In the genomic region with DNA sequence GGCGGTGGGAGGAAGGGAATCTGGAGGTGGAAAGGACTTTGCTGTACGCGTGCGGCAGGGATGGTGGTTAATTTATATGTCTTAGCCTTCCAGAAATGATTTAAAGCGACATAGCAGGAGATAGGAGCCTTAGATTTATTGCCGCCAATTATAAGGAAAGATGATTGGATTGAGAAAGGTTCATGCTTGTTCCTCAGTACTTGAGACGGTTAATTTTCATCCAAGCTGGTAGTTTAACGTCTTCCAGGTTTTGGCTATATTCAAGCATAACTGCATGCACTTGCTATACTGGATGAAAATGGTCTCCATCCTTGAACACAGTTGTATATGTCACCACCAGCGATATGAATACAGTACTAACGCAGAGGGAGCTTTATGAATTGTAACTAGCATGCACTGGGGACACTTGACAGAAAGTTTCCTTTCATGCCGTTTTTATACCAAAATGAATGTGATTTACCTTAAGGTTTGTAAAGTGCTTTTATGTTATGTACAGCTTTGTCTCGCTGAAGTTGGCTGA, we compare ENCODE assay signal across 8 cellular contexts. TPM values are rescaled to one million over a fixed set of nuclear protein-coding genes. Genes with fewer than 3 reads are reported as not detected.
DNase-seq lines count a peak whose midpoint lies in the region; ATAC-seq, FAIRE-seq and TF ChIP-seq lines count a peak whose summit lies in the region.

No MANE protein-coding gene starts in this region.

- peaks cover 5% of the 10 kb centered on the region for H3K79me2 ChIP-seq in mammary epithelial cell (ENCODE audit: insufficient read depth, low read length)

- peak overlapping the region; percentile 70 for H4K91ac ChIP-seq in IMR-90 (ENCODE audit: insufficient read depth, low read depth, low read length)

- peak overlapping the region; percentile 98 for H2AFZ ChIP-seq in IMR-90 (replicated peaks; ENCODE audit: low read length, poor library complexity)
- peak overlapping the region; percentile 93 for H2AFZ ChIP-seq in mammary epithelial cell (ENCODE audit: low read depth, low read length)

- TF ChIP-seq POLR2A in A549 (IDR thresholded peaks at IDR 0.05; ENCODE audit: low read length) = no peak
- TF ChIP-seq POLR2A in IMR-90 (IDR thresholded peaks at IDR 0.05; ENCODE audit: low read depth, low read length) = no peak

- dilution Hi-C loops in IMR-90 (cut with HindIII; ENCODE audit: low sequenced_read_pairs, unreplicated experiment) (no loop called here), mammary epithelial cell (cut with HindIII; ENCODE audit: low sequenced_read_pairs) (no loop called here)

- H4K20me1 ChIP-seq in IMR-90 (ENCODE audit: insufficient read depth, low read length) (no peaks in the 10 kb centered on the region), mammary epithelial cell (ENCODE audit: insufficient read depth, low read length) (no peaks in the 10 kb centered on the region)

- TF ChIP-seq RAD21 in A549 (conservative IDR thresholded peaks at IDR 0.05 in 1 of 2, IDR thresholded peaks at IDR 0.05 in 1 of 2) (no peak), IMR-90 (IDR thresholded peaks at IDR 0.05; ENCODE audit: low read length) (no peak)

- H2BK5ac ChIP-seq in IMR-90 (ENCODE audit: low read depth, low read length, poor library complexity, severe bottlenecking) = peak overlapping the region; percentile 75

- DNase-seq in A549 (ENCODE audit: low read depth in 1 of 2, low spot score in 1 of 2) = no peak
- DNase-seq in IMR-90 = no peak
- no peak for DNase-seq in mammary epithelial cell
- DNase-seq in GOT3 (lab: John Stamatoyannopoulos, UW) = no peak
- DNase-seq in NCI-H2029 (lab: John Stamatoyannopoulos, UW) = no peak
- no peak for DNase-seq in MV-4-11 (lab: John Stamatoyannopoulos, UW)

- H3K23ac ChIP-seq in IMR-90 (ENCODE audit: low read depth, low read length) = peak overlapping the region; percentile 91

- peak overlapping the region; percentile 88 for H4K5ac ChIP-seq in IMR-90 (ENCODE audit: low read depth, low read length)

- in situ Hi-C loops in IMR-90 (cut with MboI; ENCODE audit: low sequenced_read_pairs) (loop anchor here (25.0 kb wide), 1 partner anchor 592 kb away; the partner anchor contains the start of gene LIG3), mammary epithelial cell (cut with MboI; ENCODE audit: low sequenced_read_pairs in 2 of 2) (no loop called here)

- H3K4me1 ChIP-seq in A549 = peaks cover 16% of the 10 kb centered on the region; the same call in 2 of the 3 replicates
- peaks cover 2% of the 10 kb centered on the region for H3K4me1 ChIP-seq in IMR-90 (ENCODE audit: control insufficient read depth, insufficient read depth, low read length)
- peaks cover 12% of the 10 kb centered on the region for H3K4me1 ChIP-seq in mammary epithelial cell (ENCODE audit: insufficient read depth, low read length)
- H3K4me1 ChIP-seq in mucosa of rectum (ENCODE audit: control insufficient read depth in 2 of 2, insufficient read depth in 2 of 2, low read length in 2 of 2) = peaks cover 8 to 10% of the 10 kb centered on the region in 2 donors

- H3K56ac ChIP-seq in IMR-90 (ENCODE audit: extremely low read depth, insufficient read depth, low read length) = peak overlapping the region; percentile 65

- H3K27ac ChIP-seq in A549 (peak overlapping the region; percentile 83 to 90), IMR-90 (ENCODE audit: insufficient read depth, low read length) (peak overlapping the region; percentile 83), mammary epithelial cell (ENCODE audit: insufficient read depth, low read depth, low read length) (peak overlapping the region; percentile 59), mucosa of rectum (ENCODE audit: low read depth in 2 of 2, low read length in 2 of 2) (peak overlapping the region; percentile 82 to 92)

- no peak overlapping the region for H2BK20ac ChIP-seq in IMR-90 (ENCODE audit: low read depth, low read length)

- intact Hi-C loops in IMR-90 (cut with micrococcal nuclease) (loop anchor here (1.0 kb wide), 1 partner anchor 11 kb away; no protein-coding TSS in a partner anchor), mammary epithelial cell (cut with micrococcal nuclease) (loop anchor here (1.0 kb wide), 1 partner anchor 8 kb away; the partner anchor contains the start of gene AP2B1)

- TSS peak; percentile 76 for BruUV-seq in IMR-90 (replicated peaks; lab: Mats Ljungman, UMichigan)
- BruUV-seq in mammary epithelial cell (replicated peaks; lab: Mats Ljungman, UMichigan) = TSS peak; percentile 57

- H3K9ac ChIP-seq in IMR-90 (ENCODE audit: low read depth, low read length) (peak overlapping the region; percentile 88), mammary epithelial cell (ENCODE audit: insufficient read depth, low read length) (peak overlapping the region; percentile 60), mucosa of rectum (ENCODE audit: low read depth in 1 of 2, low read length in 2 of 2) (peak overlapping the region; percentile 89 to 97)

- H3K9me1 ChIP-seq in IMR-90 (ENCODE audit: insufficient read depth, low read length) = peaks cover 8% of the 10 kb centered on the region; the same call in 1 of the 2 replicates

- no peak for FAIRE-seq in A549 (lab: Jason Lieb, UNC)

- H3K9me3 ChIP-seq in A549 (no peaks in the 10 kb centered on the region), IMR-90 (ENCODE audit: control insufficient read depth, insufficient read depth, low read length) (no peaks in the 10 kb centered on the region), mammary epithelial cell (replicated peaks; ENCODE audit: insufficient read depth, low read length) (no peaks in the 10 kb centered on the region), mucosa of rectum (ENCODE audit: control insufficient read depth in 2 of 2, low read length in 2 of 2) (no peaks in the 10 kb centered on the region)

- peak overlapping the region; percentile 23; the same call in 1 of the 2 replicates for H2BK120ac ChIP-seq in IMR-90 (ENCODE audit: low read depth, low read length)

- H2AK5ac ChIP-seq in IMR-90 (ENCODE audit: low read depth, low read length) = peak overlapping the region; percentile 47; the same call in 1 of the 2 replicates

- peak overlapping the region; percentile 84 for H3K4ac ChIP-seq in IMR-90 (ENCODE audit: low read depth, low read length)

- TF ChIP-seq EP300 in A549 (IDR thresholded peaks at IDR 0.05) = no peak

- H3K18ac ChIP-seq in IMR-90 (ENCODE audit: low read depth, low read length) = peak overlapping the region; percentile 56

- H3K27me3 ChIP-seq in IMR-90 (ENCODE audit: control insufficient read depth, insufficient read depth, low read length) (no peaks in the 10 kb centered on the region), mammary epithelial cell (ENCODE audit: insufficient read depth, low read length) (no peaks in the 10 kb centered on the region), mucosa of rectum (ENCODE audit: control insufficient read depth in 2 of 2, insufficient read depth in 2 of 2, low read length in 2 of 2) (no peaks in the 10 kb centered on the region)

- peak overlapping the region; percentile 71 for H2AK9ac ChIP-seq in IMR-90 (replicated peaks; ENCODE audit: low read depth, low read length, poor library complexity)

- POLR2A ChIA-PET in A549 (lab: Yijun Ruan, JAX) (interaction anchor here (0.7 to 2.6 kb wide), 12 partner anchors 8 to 210 kb away, joined by 3 to 43 read pairs (median 4); partner anchors contain the start of gene AP2B1), IMR-90 (lab: Charles Lee; ENCODE audit: unreplicated experiment) (interaction anchor here (1.0 to 1.3 kb wide), 3 partner anchors 8 to 11 kb away, joined by 3 to 6 read pairs (median 5); partner anchors contain the start of gene AP2B1)

- H4K8ac ChIP-seq in IMR-90 (ENCODE audit: low read depth in 2 of 2, low read length in 2 of 2) = peak overlapping the region; percentile 94 to 95

- H3K4me3 ChIP-seq in A549 (peak overlapping the region; percentile 67), IMR-90 (ENCODE audit: insufficient read depth, low read depth, low read length) (peak overlapping the region; percentile 79), mammary epithelial cell (replicated peaks in 1 of 3; ENCODE audit: insufficient read depth in 1 of 3, low read depth in 2 of 3, low read length in 3 of 3) (peak overlapping the region; percentile 69 to 76 (median 70)), mucosa of rectum (ENCODE audit: low read length in 2 of 2) (peak overlapping the region; percentile 90 to 95)

- peak overlapping the region; percentile 84 for H3K14ac ChIP-seq in IMR-90 (replicated peaks; ENCODE audit: low read depth, low read length)

- ATAC-seq in A549 (peak in 1 of 2 experiments; percentile 23; a peak in 3 of 6 replicates), IMR-90 (ENCODE audit: low read depth) (no peak), HG02870 (IDR thresholded peaks at IDR 0.05; ENCODE audit: unreplicated experiment) (no peak)

- WGBS in A549 (ENCODE audit: missing lambda C conversion rate) = 14% methylated on average over 12 of the region's 12 CpGs
- WGBS in IMR-90 (ENCODE audit: extremely low coverage in 2 of 2, insufficient read length in 1 of 2), 2 experiments = 0% methylated on average over 1 of the region's 12 CpGs; no CpG with 5 or more reads in 1 of the 2 experiments
- 2% methylated on average over 12 of the region's 12 CpGs for WGBS in mammary epithelial cell (ENCODE audit: low coverage, missing lambda C conversion rate)

- H3K79me1 ChIP-seq in IMR-90 (ENCODE audit: low read depth in 1 of 2, low read length in 2 of 2) = peaks cover 19 to 28% of the 10 kb centered on the region in 2 experiments; a peak in 3 of 4 replicates

- H3K4me2 ChIP-seq in A549 = peak overlapping the region; percentile 80
- peak overlapping the region; percentile 99 for H3K4me2 ChIP-seq in IMR-90 (ENCODE audit: low read depth, low read length)
- H3K4me2 ChIP-seq in mammary epithelial cell (ENCODE audit: insufficient read depth, low read depth, low read length) = peak overlapping the region; percentile 97

- TF ChIP-seq CTCF in A549 (IDR thresholded peaks at IDR 0.05) (no peak), IMR-90 (conservative IDR thresholded peaks at IDR 0.05; ENCODE audit: low read depth, low read length) (no peak), mammary epithelial cell (conservative IDR thresholded peaks at IDR 0.05 in 1 of 2, IDR thresholded peaks at IDR 0.05 in 1 of 2; ENCODE audit: extremely low read depth in 1 of 2, insufficient read depth in 1 of 2, low read depth in 1 of 2, low read length in 2 of 2) (no peak)

- H3K36me3 ChIP-seq in IMR-90 (ENCODE audit: control insufficient read depth, insufficient read depth, low read length) (peaks cover 4% of the 10 kb centered on the region), mammary epithelial cell (ENCODE audit: insufficient read depth, low read length) (peaks cover 6% of the 10 kb centered on the region), mucosa of rectum (ENCODE audit: control insufficient read depth in 2 of 2, insufficient read depth in 2 of 2, low read length in 2 of 2) (peaks cover 6 to 7% of the 10 kb centered on the region in 2 donors)

- H2BK15ac ChIP-seq in IMR-90 (ENCODE audit: low read depth, low read length) = no peak overlapping the region

- CTCF ChIA-PET in A549 (lab: Yijun Ruan, JAX) = interaction anchor here (0.8 to 2.8 kb wide), 7 partner anchors 10 to 185 kb away, joined by 3 to 11 read pairs (median 6); no protein-coding TSS in a partner anchor
- CTCF ChIA-PET in IMR-90 (lab: Yijun Ruan, JAX) = interaction anchor here (1.4 kb wide), 1 partner anchor 10 kb away, joined by 6 read pairs; no protein-coding TSS in a partner anchor
- CTCF ChIA-PET in mammary epithelial cell (lab: Charles Lee; ENCODE audit: low non-redundant PET) = no interaction called here

RNA-seq across cellular contexts. Expression of gene PEX12, which starts 0.6 kb away (rescaled TPM):
- polyA plus RNA-seq in A549 (2011; rRNA removed) (11.2 and 15.0 TPM in 2 replicates), A549 (2017; fragmentation: RNase III; extraction: RNeasy Plus Mini Kit Qiagen cat#74134 plus additional on column Dnase treatment) (4.3 to 4.7 TPM (median 4.6 TPM) in 3 replicates), IMR-90 (2012; rRNA removed) (4.5 and 4.6 TPM in 2 replicates), mammary epithelial cell (8.0 TPM)
- polyA plus RNA-seq in A549 (2012; cell fraction: cytosol; rRNA removed) = 2.6 and 2.9 TPM in 2 replicates
- polyA plus RNA-seq in A549 (2012; cell fraction: nucleus; rRNA removed) = 2.6 and 2.7 TPM in 2 replicates
- 10.3 and 10.9 TPM in 2 replicates for polyA minus RNA-seq in A549 (2011; rRNA and poly(A)+ RNA removed)
- total RNA-seq in IMR-90 (2012; rRNA removed) (6.7 and 7.9 TPM in 2 replicates), mammary epithelial cell (1 to 10 TPM; 5.7 to 8.7 TPM)
- polyA plus RNA-seq in IMR-90 (2012; cell fraction: cytosol; rRNA removed) = 1.8 and 3.7 TPM in 2 replicates
- polyA plus RNA-seq in IMR-90 (2012; cell fraction: nucleus; rRNA removed; ENCODE audit: low replicate concordance) = 0.75 and 1.7 TPM in 2 replicates
- 18.7 TPM for polyA minus RNA-seq in mammary epithelial cell

RNA-seq across cellular contexts. Expression of gene AP2B1, which starts 8.1 kb away (rescaled TPM):
- 278 and 309 TPM in 2 replicates for polyA plus RNA-seq in A549 (2011; rRNA removed)
- polyA plus RNA-seq in A549 (2012; cell fraction: cytosol; rRNA removed) = 83.4 and 99.0 TPM in 2 replicates
- 76.2 and 97.3 TPM in 2 replicates for polyA plus RNA-seq in A549 (2012; cell fraction: nucleus; rRNA removed)
- 110 to 139 TPM (median 114 TPM) in 3 replicates for polyA plus RNA-seq in A549 (2017; fragmentation: RNase III; extraction: RNeasy Plus Mini Kit Qiagen cat#74134 plus additional on column Dnase treatment)
- polyA minus RNA-seq in A549 (2011; rRNA and poly(A)+ RNA removed) = 339 and 362 TPM in 2 replicates
- 95.3 and 125 TPM in 2 replicates for total RNA-seq in IMR-90 (2012; rRNA removed)
- polyA plus RNA-seq in IMR-90 (2012; rRNA removed) = 96.5 and 102 TPM in 2 replicates
- 40.5 and 46.9 TPM in 2 replicates for polyA plus RNA-seq in IMR-90 (2012; cell fraction: cytosol; rRNA removed)
- polyA plus RNA-seq in IMR-90 (2012; cell fraction: nucleus; rRNA removed; ENCODE audit: low replicate concordance) = 19.8 and 78.9 TPM in 2 replicates
- total RNA-seq in mammary epithelial cell = 100 to 1,000 TPM; 168 to 227 TPM
- 166 TPM for polyA plus RNA-seq in mammary epithelial cell
- polyA minus RNA-seq in mammary epithelial cell = 295 TPM

RNA-seq across cellular contexts. Expression of gene SLFN14, which starts 18.4 kb away (rescaled TPM):
- polyA plus RNA-seq in A549 (2011; rRNA removed) (not detected in 2 replicates), A549 (2017; fragmentation: RNase III; extraction: RNeasy Plus Mini Kit Qiagen cat#74134 plus additional on column Dnase treatment) (not detected in 3 replicates), IMR-90 (2012; rRNA removed) (not detected in 2 replicates), mammary epithelial cell (not detected)
- polyA plus RNA-seq in A549 (2012; cell fraction: cytosol; rRNA removed) = not detected in 2 replicates
- polyA plus RNA-seq in A549 (2012; cell fraction: nucleus; rRNA removed) = not detected in 2 replicates
- polyA minus RNA-seq in A549 (2011; rRNA and poly(A)+ RNA removed) = not detected in 2 replicates
- total RNA-seq in IMR-90 (2012; rRNA removed) (not detected in 2 replicates), mammary epithelial cell (not detected)
- not detected in 2 replicates for polyA plus RNA-seq in IMR-90 (2012; cell fraction: cytosol; rRNA removed)
- not detected in 2 replicates for polyA plus RNA-seq in IMR-90 (2012; cell fraction: nucleus; rRNA removed; ENCODE audit: low replicate concordance)
- polyA minus RNA-seq in mammary epithelial cell = not detected

RNA-seq across cellular contexts. Expression of gene SLFN12L, which starts 41.5 kb away (rescaled TPM):
- polyA plus RNA-seq in A549 (2011; rRNA removed) (not detected in 2 replicates), A549 (2017; fragmentation: RNase III; extraction: RNeasy Plus Mini Kit Qiagen cat#74134 plus additional on column Dnase treatment) (not detected in 3 replicates), IMR-90 (2012; rRNA removed) (0.04 TPM in 1 of 2 replicates, not detected in the other), mammary epithelial cell (0.05 TPM)
- not detected in 2 replicates for polyA plus RNA-seq in A549 (2012; cell fraction: cytosol; rRNA removed)
- not detected in 2 replicates for polyA plus RNA-seq in A549 (2012; cell fraction: nucleus; rRNA removed)
- 0.10 TPM in 1 of 2 replicates, not detected in the other for polyA minus RNA-seq in A549 (2011; rRNA and poly(A)+ RNA removed)
- total RNA-seq in IMR-90 (2012; rRNA removed) (under 0.01 and 0.18 TPM in 2 replicates), mammary epithelial cell (under 1 TPM; 0.12 to 0.17 TPM)
- not detected in 2 replicates for polyA plus RNA-seq in IMR-90 (2012; cell fraction: cytosol; rRNA removed)
- polyA plus RNA-seq in IMR-90 (2012; cell fraction: nucleus; rRNA removed; ENCODE audit: low replicate concordance) = 0.06 TPM in 1 of 2 replicates, not detected in the other
- polyA minus RNA-seq in mammary epithelial cell = not detected
